Comparison of ENCODE assay signal across 1 cellular context in genomic region chr2:27322766-27323591, GRCh38.
A peak's percentile ranks its signal among the peaks of the same experiment; 100 is the strongest.
TF ChIP-seq lines count a peak whose summit lies in the region.

TSS of gene MPV17 (minus strand) at chr2:27323097. CDS start at chr2:27322517, 580 bp downstream.

TF ChIP-seq in HEK293, 187 proteins besides CTCF, POLR2A, EP300 and RAD21 (continued from another document):
- TF ChIP-seq, protein P1, sequence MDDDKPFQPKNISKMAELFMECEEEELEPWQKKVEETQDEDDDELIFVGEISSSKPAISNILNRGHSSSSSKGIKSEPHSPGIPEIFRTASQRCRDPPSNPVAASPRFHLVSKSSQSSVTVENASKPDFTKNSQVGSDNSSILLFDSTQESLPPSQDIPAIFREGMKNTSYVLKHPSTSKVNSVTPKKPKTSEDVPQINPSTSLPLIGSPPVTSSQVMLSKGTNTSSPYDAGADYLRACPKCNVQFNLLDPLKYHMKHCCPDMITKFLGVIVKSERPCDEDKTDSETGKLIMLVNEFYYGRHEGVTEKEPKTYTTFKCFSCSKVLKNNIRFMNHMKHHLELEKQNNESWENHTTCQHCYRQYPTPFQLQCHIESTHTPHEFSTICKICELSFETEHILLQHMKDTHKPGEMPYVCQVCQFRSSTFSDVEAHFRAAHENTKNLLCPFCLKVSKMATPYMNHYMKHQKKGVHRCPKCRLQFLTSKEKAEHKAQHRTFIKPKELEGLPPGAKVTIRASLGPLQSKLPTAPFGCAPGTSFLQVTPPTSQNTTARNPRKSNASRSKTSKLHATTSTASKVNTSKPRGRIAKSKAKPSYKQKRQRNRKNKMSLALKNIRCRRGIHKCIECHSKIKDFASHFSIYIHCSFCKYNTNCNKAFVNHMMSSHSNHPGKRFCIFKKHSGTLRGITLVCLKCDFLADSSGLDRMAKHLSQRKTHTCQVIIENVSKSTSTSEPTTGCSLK (tag by site-specific recombination; IDR thresholded peaks at IDR 0.05), result no peak
- TF ChIP-seq YY2 (tag by site-specific recombination; IDR thresholded peaks at IDR 0.05) (0 out of 2 replicates have a peak, but pooled peaks have one; percentile 18), ZBTB7A (tag by site-specific recombination; IDR thresholded peaks at IDR 0.05; ENCODE audit: low read depth) (no peak), ZNF600 (tag by site-specific recombination; IDR thresholded peaks at IDR 0.05) (peak; percentile 72), ZNF76 (tag by site-specific recombination; IDR thresholded peaks at IDR 0.05; ENCODE audit: borderline replicate concordance, low read depth) (peak; percentile 58; the same call in 1 of the 2 replicates), HOXC10 (CRISPR knock-in tag; IDR thresholded peaks at IDR 0.05) (no peak), ZBTB20 (tag by site-specific recombination; IDR thresholded peaks at IDR 0.05) (peak; percentile 26; the same call in 1 of the 2 replicates), ZNF510 (tag by site-specific recombination; IDR thresholded peaks at IDR 0.05; ENCODE audit: insufficient replicate concordance) (no peak), ZNF354C (tag by site-specific recombination; IDR thresholded peaks at IDR 0.05; ENCODE audit: borderline replicate concordance, low read depth) (no peak), ZNF558 (tag by site-specific recombination; IDR thresholded peaks at IDR 0.05) (no peak), ZNF521 (tag by site-specific recombination; IDR thresholded peaks at IDR 0.05) (no peak), SP2 (tag by site-specific recombination; IDR thresholded peaks at IDR 0.05) (peak; percentile 79)
TF ChIP-seq in HEK293: peak in this region for 33.
